In genomic region chr20:32365560-32365959, GRCh38 we compare ENCODE assay signal across 1 cellular context.
TF ChIP-seq lines count a peak whose summit lies in the region.

No MANE protein-coding gene starts in this region.

TF ChIP-seq in IMR-90, 13 proteins besides CTCF, POLR2A, EP300 and RAD21 (continued from another document):
- TF ChIP-seq ELK1 (IDR thresholded peaks at IDR 0.05; ENCODE audit: borderline replicate concordance, low read depth, low read length) (no peak), CHD1 (IDR thresholded peaks at IDR 0.05; ENCODE audit: low read depth, low read length) (no peak), MXI1 (IDR thresholded peaks at IDR 0.05; ENCODE audit: borderline replicate concordance, low read depth, low read length) (no peak), SMC3 (IDR thresholded peaks at IDR 0.05; ENCODE audit: low read depth, low read length) (no peak), RFX5 (IDR thresholded peaks at IDR 0.05; ENCODE audit: low read depth, low read length) (no peak), USF2 (IDR thresholded peaks at IDR 0.05; ENCODE audit: low read depth, low read length) (no peak)
